13 cellular contexts compared by ENCODE assay signal in genomic region chr2:134041877-134042276, GRCh38.
DNase-seq lines count a peak whose midpoint lies in the region; ATAC-seq and TF ChIP-seq lines count a peak whose summit lies in the region.
"Had no signal": no experiment of that assay in that cellular context is flagged by ENCODE, and none has a peak within 500 bp of the region (broad histone marks: within the 10 kb centered on the region; RNA-seq: fewer than 3 reads in every experiment).

No MANE protein-coding gene starts in this region.

- H3K9me3 Mint-ChIP-seq in activated B cell treated with CpG ODN at 0.5 μM for 24 hours, result peaks cover 9% of the 10 kb centered on the region
- peaks cover 18% of the 10 kb centered on the region for H3K9me3 Mint-ChIP-seq in stimulated activated memory B cell treated with anti-CD40 and anti-IgM and Interleukin-4, amounts not matched to agents 10 μg/mL and 1 μg/mL and 100 μg/mL, for 72 hours

- DNase-seq in CD1c-positive myeloid dendritic cell (ENCODE audit: extremely low spot score), result peak; percentile 8
- DNase-seq in activated B cell treated with CpG ODN at 0.5 μM for 24 hours, result no peak
- DNase-seq: BE2C; CD8-positive, alpha-beta T cell; COR-L47; DMS153; DMS79 treated with DMSO at 0.1 percent for 48 hours; GDM1 had no signal

- ATAC-seq in GM21529 (IDR thresholded peaks at IDR 0.05; ENCODE audit: unreplicated experiment) (peak; percentile 47), activated B cell treated with CpG ODN at 0.5 μM for 24 hours (ENCODE audit: low read depth) (no peak), GM21825 (IDR thresholded peaks at IDR 0.05; ENCODE audit: unreplicated experiment) (no peak), HG02970 (IDR thresholded peaks at IDR 0.05; ENCODE audit: low FRiP score, unreplicated experiment) (no peak), GM19463 (IDR thresholded peaks at IDR 0.05; ENCODE audit: unreplicated experiment) (no peak)
- ATAC-seq in stimulated activated memory B cell treated with anti-CD40 and anti-IgM and Interleukin-4, amounts not matched to agents 10 μg/mL and 1 μg/mL and 100 μg/mL, for 72 hours, result no peak
- ATAC-seq: CD8-positive, alpha-beta T cell had no signal

- no peaks in the 10 kb centered on the region for H3K27me3 Mint-ChIP-seq in activated B cell treated with CpG ODN at 0.5 μM for 24 hours
- no peaks in the 10 kb centered on the region for H3K27me3 Mint-ChIP-seq in stimulated activated memory B cell treated with anti-CD40 and anti-IgM and Interleukin-4, amounts not matched to agents 10 μg/mL and 1 μg/mL and 100 μg/mL, for 72 hours

- peak overlapping the region; percentile 90 for H3K27ac Mint-ChIP-seq in activated B cell treated with CpG ODN at 0.5 μM for 24 hours
- H3K27ac Mint-ChIP-seq in stimulated activated memory B cell treated with anti-CD40 and anti-IgM and Interleukin-4, amounts not matched to agents 10 μg/mL and 1 μg/mL and 100 μg/mL, for 72 hours, result no peak overlapping the region
- H3K27ac Mint-ChIP-seq: CD8-positive, alpha-beta T cell had no signal

- peaks cover 69% of the 10 kb centered on the region for H3K4me1 Mint-ChIP-seq in activated B cell treated with CpG ODN at 0.5 μM for 24 hours
- peaks cover 62% of the 10 kb centered on the region for H3K4me1 Mint-ChIP-seq in stimulated activated memory B cell treated with anti-CD40 and anti-IgM and Interleukin-4, amounts not matched to agents 10 μg/mL and 1 μg/mL and 100 μg/mL, for 72 hours

- intact Hi-C loops in activated B cell treated with CpG ODN at 0.5 μM for 24 hours (cut with micrococcal nuclease), result loop anchor here (1.0 to 5.0 kb wide), 4 partner anchors 20 to 370 kb away; partner anchors contain the start of gene MGAT5

- POLR2A ChIA-PET in activated B cell treated with CpG ODN at 0.5 μM for 24 hours (lab: Charles Lee), result no interaction called here

- no peak for TF ChIP-seq CTCF in activated B cell treated with CpG ODN at 0.5 μM for 24 hours (IDR thresholded peaks at IDR 0.05)

- CTCF ChIA-PET in activated B cell treated with CpG ODN at 0.5 μM for 24 hours (lab: Charles Lee), result no interaction called here

- peaks cover 7% of the 10 kb centered on the region for H3K36me3 Mint-ChIP-seq in activated B cell treated with CpG ODN at 0.5 μM for 24 hours (ENCODE audit: low read depth)
- H3K36me3 Mint-ChIP-seq in stimulated activated memory B cell treated with anti-CD40 and anti-IgM and Interleukin-4, amounts not matched to agents 10 μg/mL and 1 μg/mL and 100 μg/mL, for 72 hours, result peaks cover 27% of the 10 kb centered on the region
- H3K36me3 Mint-ChIP-seq: CD8-positive, alpha-beta T cell had no signal

- peak overlapping the region; percentile 21 for H3K4me3 Mint-ChIP-seq in activated B cell treated with CpG ODN at 0.5 μM for 24 hours
- H3K4me3 Mint-ChIP-seq in stimulated activated memory B cell treated with anti-CD40 and anti-IgM and Interleukin-4, amounts not matched to agents 10 μg/mL and 1 μg/mL and 100 μg/mL, for 72 hours, result peak overlapping the region; percentile 9
- H3K4me3 Mint-ChIP-seq: CD8-positive, alpha-beta T cell had no signal
